In the genomic region with DNA sequence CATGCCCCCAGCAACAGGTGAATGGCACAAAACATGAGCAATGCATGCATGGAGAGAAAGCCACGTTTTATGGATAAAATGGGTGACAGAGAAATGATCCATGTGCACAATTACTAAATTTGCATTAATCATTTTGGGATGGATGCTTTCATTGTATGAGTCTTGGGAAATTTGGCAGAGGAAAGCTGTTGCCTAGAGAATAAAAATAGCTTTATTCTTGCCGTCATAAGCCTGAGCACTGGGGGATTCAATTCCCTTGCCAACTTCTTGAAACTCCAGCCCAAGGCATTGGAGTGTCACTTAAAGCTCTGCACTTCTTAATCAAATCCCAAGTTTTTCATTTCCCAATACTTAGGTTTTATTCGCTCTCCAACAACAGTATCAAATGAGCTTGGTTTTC, we compare ENCODE assay signal across 18 cellular contexts.
"Had no signal": no experiment of that assay in that cellular context is flagged by ENCODE, and none has a peak within 500 bp of the region (broad histone marks: within the 10 kb centered on the region; RNA-seq: fewer than 3 reads in every experiment).

No MANE protein-coding gene starts in this region.

- ATAC-seq: esophagus mucosa; left lobe of liver; stimulated activated naive B cell treated with anti-CD40 and anti-IgM and Interleukin-4, amounts not matched to agents 10 μg/mL and 1 μg/mL and 100 μg/mL, for 72 hours; stimulated activated naive CD8-positive, alpha-beta T cell treated with anti-CD3 and anti-CD28 coated beads, Interleukin-15, amount 100 ng/mL, for 72 hours had no signal

- H3K9me3 ChIP-seq: right atrium auricular region, sigmoid colon, thoracic aorta, transverse colon had no signal

- H3K36me3 ChIP-seq: right atrium auricular region, sigmoid colon, thoracic aorta, transverse colon had no signal

- H3K27me3 ChIP-seq: dorsolateral prefrontal cortex, right atrium auricular region, sigmoid colon, transverse colon had no signal

- DNase-seq: cortex of kidney; dorsolateral prefrontal cortex; effector memory CD4-positive, alpha-beta T cell; islet precursor cell; mammary epithelial cell; naive B cell; posterior cingulate gyrus; sigmoid colon; stimulated activated CD4-positive, alpha-beta T cell treated with anti-CD3 and anti-CD28 coated beads, Interleukin-2, amount 100 ng/mL, for 24 hours; stimulated activated CD4-positive, alpha-beta T cell treated with anti-CD3 and anti-CD28 coated beads, Interleukin-4, amount 100 ng/mL, for 4 hours; stimulated activated naive B cell treated with anti-CD40 and anti-IgM and Interleukin-4, amounts not matched to agents 10 μg/mL and 1 μg/mL and 100 μg/mL, for 72 hours; stimulated activated naive CD8-positive, alpha-beta T cell treated with anti-CD3 and anti-CD28 coated beads, Interleukin-15, amount 100 ng/mL, for 72 hours; transverse colon had no signal

- H3K4me3 ChIP-seq: dorsolateral prefrontal cortex, right atrium auricular region, sigmoid colon, skin epidermis, thoracic aorta, transverse colon had no signal

- H3K27ac ChIP-seq: right atrium auricular region, sigmoid colon, skin epidermis, thoracic aorta, transverse colon had no signal

- H3K4me1 ChIP-seq: right atrium auricular region, sigmoid colon, transverse colon had no signal
